In the genomic region with DNA sequence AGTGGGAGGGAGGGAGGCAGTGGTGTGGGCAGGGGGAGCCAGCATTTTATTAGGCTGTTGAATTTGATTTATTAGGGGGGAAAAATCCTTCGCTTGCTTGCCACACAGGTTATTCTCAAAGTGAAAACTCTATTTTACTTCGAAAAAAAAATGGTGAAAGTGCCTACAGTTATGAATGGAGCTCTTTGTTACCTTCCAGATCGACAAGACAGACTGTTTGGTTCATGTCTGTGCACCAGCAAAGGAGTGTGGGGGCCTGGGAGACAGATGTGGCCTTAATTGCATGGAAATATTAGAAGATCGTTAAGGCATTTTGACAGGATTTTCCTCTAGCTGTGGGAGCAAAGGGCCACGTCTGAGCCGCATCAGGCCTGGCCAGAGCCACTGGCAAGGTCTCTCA, we compare ENCODE assay signal across 17 cellular contexts. TPM values are rescaled to one million over a fixed set of nuclear protein-coding genes. Genes with fewer than 3 reads are reported as not detected.
DNase-seq lines count a peak whose midpoint lies in the region; ATAC-seq and TF ChIP-seq lines count a peak whose summit lies in the region.
"Had no signal": no experiment of that assay in that cellular context is flagged by ENCODE, and none has a peak within 500 bp of the region (broad histone marks: within the 10 kb centered on the region; RNA-seq: fewer than 3 reads in every experiment).

No MANE protein-coding gene starts in this region.

- peaks cover 71 to 99% (median 82%) of the 10 kb centered on the region in 4 donors for H3K4me1 Mint-ChIP-seq in CD4-positive, alpha-beta memory T cell
- H3K4me1 Mint-ChIP-seq in IgD-negative memory B cell (peaks cover 72 to 83% (median 76%) of the 10 kb centered on the region in 3 donors), nephron progenitor cell (peaks cover 70% of the 10 kb centered on the region), GM23338 (peaks cover 30% of the 10 kb centered on the region)
- peaks cover 83% of the 10 kb centered on the region for H3K4me1 Mint-ChIP-seq in activated naive CD8-positive, alpha-beta T cell treated with anti-CD3 and anti-CD28 coated beads, Interleukin-2, amount 50 U/mL, for 24 hours
- peaks cover 69% of the 10 kb centered on the region for H3K4me1 Mint-ChIP-seq in activated naive CD4-positive, alpha-beta T cell treated with anti-CD3 and anti-CD28 coated beads for 36 hours (ENCODE audit: low read depth)

- TF ChIP-seq CTCF in nephron progenitor cell (IDR thresholded peaks at IDR 0.05) = no peak
- TF ChIP-seq CTCF in GM23338 (conservative IDR thresholded peaks at IDR 0.05; ENCODE audit: low read depth in 2 of 2) = no peak

- no peak for DNase-seq in CD4-positive, alpha-beta memory T cell
- DNase-seq in activated naive CD8-positive, alpha-beta T cell treated with anti-CD3 and anti-CD28 coated beads, Interleukin-2, amount 50 U/mL, for 24 hours = no peak
- DNase-seq in nephron progenitor cell = no peak
- DNase-seq in GM23338 (ENCODE audit: low spot score) = no peak
- DNase-seq in activated naive CD4-positive, alpha-beta T cell treated with anti-CD3 and anti-CD28 coated beads for 36 hours = no peak
- DNase-seq: activated effector memory CD4-positive, alpha-beta T cell treated with anti-CD3 and anti-CD28 coated beads, Interleukin-2, amount 50 U/mL, for 16 hours; dermis blood vessel endothelial cell; IMR-90; NCI-H1048; NCI-H2107; Peyer's patch; SK-N-SH; substantia nigra had no signal

- peaks cover 10% of the 10 kb centered on the region; the same call in 1 of the 2 replicates for H3K9me2 ChIP-seq in GM23338 (ENCODE audit: insufficient read depth)
- H3K9me2 ChIP-seq: SK-N-SH had no signal

- no peaks in the 10 kb centered on the region for H3K36me3 ChIP-seq in CD4-positive, alpha-beta memory T cell (ENCODE audit: insufficient read depth, low read length)
- H3K36me3 ChIP-seq in GM23338 (ENCODE audit: insufficient read depth) = no peaks in the 10 kb centered on the region
- H3K36me3 ChIP-seq: Peyer's patch, right atrium auricular region had no signal

- CTCF ChIA-PET in CD4-positive, alpha-beta memory T cell (lab: Charles Lee; ENCODE audit: partially characterized antibody) = interaction anchor here (0.7 to 4.0 kb wide), 6 partner anchors 11 to 567 kb away, joined by 3 to 18 read pairs (median 4); no protein-coding TSS in a partner anchor
- CTCF ChIA-PET in activated naive CD4-positive, alpha-beta T cell treated with anti-CD3 and anti-CD28 coated beads for 36 hours (lab: Charles Lee) = interaction anchor here (1.1 to 1.2 kb wide), 2 partner anchors 15 to 18 kb away, joined by 3 to 4 read pairs; no protein-coding TSS in a partner anchor

- H2AFZ ChIP-seq in GM23338 = no peak overlapping the region

- no peak for ATAC-seq in activated naive CD8-positive, alpha-beta T cell treated with anti-CD3 and anti-CD28 coated beads, Interleukin-2, amount 50 U/mL, for 24 hours
- ATAC-seq in GM23338 = no peak
- no peak for ATAC-seq in GM21390 (IDR thresholded peaks at IDR 0.05; ENCODE audit: unreplicated experiment)
- ATAC-seq: esophagus mucosa had no signal

- intact Hi-C loops in CD4-positive, alpha-beta memory T cell (cut with micrococcal nuclease) = loop anchor here (5.0 to 10.0 kb wide), 3 partner anchors 42 to 225 kb away; no protein-coding TSS in a partner anchor
- intact Hi-C loops in activated naive CD4-positive, alpha-beta T cell treated with anti-CD3 and anti-CD28 coated beads for 36 hours (cut with micrococcal nuclease) = loop anchor here (1.0 to 10.0 kb wide), 2 partner anchors 10 to 1265 kb away; partner anchors contain the start of gene PRDM10

- H3K4me1 ChIP-seq in CD4-positive, alpha-beta memory T cell (ENCODE audit: insufficient read depth, low read length) = peaks cover 94% of the 10 kb centered on the region
- H3K4me1 ChIP-seq in GM23338 (ENCODE audit: insufficient read depth) = peaks cover 23% of the 10 kb centered on the region

- peaks cover 8 to 28% of the 10 kb centered on the region in 2 donors for H3K36me3 Mint-ChIP-seq in CD4-positive, alpha-beta memory T cell
- H3K36me3 Mint-ChIP-seq in IgD-negative memory B cell = peaks cover 13% of the 10 kb centered on the region
- peaks cover 11% of the 10 kb centered on the region for H3K36me3 Mint-ChIP-seq in activated naive CD8-positive, alpha-beta T cell treated with anti-CD3 and anti-CD28 coated beads, Interleukin-2, amount 50 U/mL, for 24 hours (ENCODE audit: low read depth)
- no peaks in the 10 kb centered on the region for H3K36me3 Mint-ChIP-seq in nephron progenitor cell (ENCODE audit: low read depth)
- H3K36me3 Mint-ChIP-seq in GM23338 (ENCODE audit: low read depth) = no peaks in the 10 kb centered on the region
- peaks cover under 1% of the 10 kb centered on the region for H3K36me3 Mint-ChIP-seq in activated naive CD4-positive, alpha-beta T cell treated with anti-CD3 and anti-CD28 coated beads for 36 hours (ENCODE audit: low read depth)

- H4K20me1 ChIP-seq in GM23338 (replicated peaks; ENCODE audit: insufficient read depth) = no peaks in the 10 kb centered on the region

- H3K9me3 Mint-ChIP-seq in CD4-positive, alpha-beta memory T cell = peaks cover 0 to 2% (median 0%) of the 10 kb centered on the region in 8 donors
- H3K9me3 Mint-ChIP-seq in IgD-negative memory B cell (no peaks in the 10 kb centered on the region), nephron progenitor cell (no peaks in the 10 kb centered on the region), GM23338 (no peaks in the 10 kb centered on the region)
- no peaks in the 10 kb centered on the region for H3K9me3 Mint-ChIP-seq in activated naive CD8-positive, alpha-beta T cell treated with anti-CD3 and anti-CD28 coated beads, Interleukin-2, amount 50 U/mL, for 24 hours
- no peaks in the 10 kb centered on the region for H3K9me3 Mint-ChIP-seq in activated naive CD4-positive, alpha-beta T cell treated with anti-CD3 and anti-CD28 coated beads for 36 hours

- peak overlapping the region; percentile 68 to 94 (median 90) for H3K27ac Mint-ChIP-seq in CD4-positive, alpha-beta memory T cell
- H3K27ac Mint-ChIP-seq in IgD-negative memory B cell = peak overlapping the region in 2 of 3 donors; percentile 90 to 95
- H3K27ac Mint-ChIP-seq in activated naive CD8-positive, alpha-beta T cell treated with anti-CD3 and anti-CD28 coated beads, Interleukin-2, amount 50 U/mL, for 24 hours = peak overlapping the region; percentile 35
- H3K27ac Mint-ChIP-seq in nephron progenitor cell = peak overlapping the region; percentile 82
- no peak overlapping the region for H3K27ac Mint-ChIP-seq in GM23338
- no peak overlapping the region for H3K27ac Mint-ChIP-seq in activated naive CD4-positive, alpha-beta T cell treated with anti-CD3 and anti-CD28 coated beads for 36 hours

- H3K27me3 Mint-ChIP-seq in CD4-positive, alpha-beta memory T cell = no peaks in the 10 kb centered on the region
- H3K27me3 Mint-ChIP-seq in IgD-negative memory B cell = no peaks in the 10 kb centered on the region
- H3K27me3 Mint-ChIP-seq in activated naive CD8-positive, alpha-beta T cell treated with anti-CD3 and anti-CD28 coated beads, Interleukin-2, amount 50 U/mL, for 24 hours = no peaks in the 10 kb centered on the region
- H3K27me3 Mint-ChIP-seq in nephron progenitor cell (ENCODE audit: low read depth, poor library complexity) = peaks cover 13% of the 10 kb centered on the region
- H3K27me3 Mint-ChIP-seq in GM23338 (ENCODE audit: insufficient read depth, low read depth, poor library complexity) = peaks cover 6% of the 10 kb centered on the region
- H3K27me3 Mint-ChIP-seq in activated naive CD4-positive, alpha-beta T cell treated with anti-CD3 and anti-CD28 coated beads for 36 hours (ENCODE audit: low read depth) = no peaks in the 10 kb centered on the region

- POLR2A ChIA-PET in CD4-positive, alpha-beta memory T cell (lab: Charles Lee; ENCODE audit: partially characterized antibody) = interaction anchor here (1.5 to 18.2 kb wide), 5 partner anchors 12 to 53 kb away, joined by 4 to 373 read pairs (median 5); partner anchors contain the start of gene FLI1

- no peaks in the 10 kb centered on the region for H3K79me2 ChIP-seq in GM23338 (replicated peaks; ENCODE audit: insufficient read depth)

- peak overlapping the region in 7 of 8 donors; percentile 21 to 82 (median 38) for H3K4me3 Mint-ChIP-seq in CD4-positive, alpha-beta memory T cell
- H3K4me3 Mint-ChIP-seq in IgD-negative memory B cell = peak overlapping the region in 3 of 4 donors; percentile 33 to 94 (median 90)
- H3K4me3 Mint-ChIP-seq in activated naive CD8-positive, alpha-beta T cell treated with anti-CD3 and anti-CD28 coated beads, Interleukin-2, amount 50 U/mL, for 24 hours = no peak overlapping the region
- no peak overlapping the region for H3K4me3 Mint-ChIP-seq in nephron progenitor cell
- no peak overlapping the region for H3K4me3 Mint-ChIP-seq in GM23338
- no peak overlapping the region for H3K4me3 Mint-ChIP-seq in activated naive CD4-positive, alpha-beta T cell treated with anti-CD3 and anti-CD28 coated beads for 36 hours

- H3K27me3 ChIP-seq in CD4-positive, alpha-beta memory T cell (ENCODE audit: insufficient read depth, low read length) = no peaks in the 10 kb centered on the region
- peaks cover 6% of the 10 kb centered on the region; the same call in 1 of the 2 replicates for H3K27me3 ChIP-seq in GM23338 (ENCODE audit: insufficient read depth)
- H3K27me3 ChIP-seq: Peyer's patch, right atrium auricular region had no signal

- no peak overlapping the region for H3K4me2 ChIP-seq in GM23338
- H3K4me2 ChIP-seq: SK-N-SH had no signal

- H3F3A ChIP-seq in GM23338 (replicated peaks; ENCODE audit: low read depth) = no peaks in the 10 kb centered on the region

- H3K4me3 ChIP-seq in CD4-positive, alpha-beta memory T cell (ENCODE audit: low read length in 2 of 2) = no peak overlapping the region
- no peak overlapping the region for H3K4me3 ChIP-seq in GM23338
- H3K4me3 ChIP-seq: Peyer's patch, right atrium auricular region had no signal

- H3K27ac ChIP-seq in CD4-positive, alpha-beta memory T cell (ENCODE audit: low read depth, low read length) = peak overlapping the region; percentile 31
- H3K27ac ChIP-seq in GM23338 (ENCODE audit: low read depth) = no peak overlapping the region
- H3K27ac ChIP-seq: right atrium auricular region had no signal

- no peaks in the 10 kb centered on the region for H3K9me3 ChIP-seq in CD4-positive, alpha-beta memory T cell (ENCODE audit: control insufficient read depth in 1 of 2, low read length in 2 of 2)
- H3K9me3 ChIP-seq: Peyer's patch, right atrium auricular region, SK-N-SH had no signal

TF ChIP-seq in GM23338, 12 proteins besides CTCF, POLR2A, EP300 and RAD21 (continues in another document):
- TF ChIP-seq CREB1 (CRISPR knock-in tag; IDR thresholded peaks at IDR 0.05; ENCODE audit: low read depth) (no peak), EZH2 (IDR thresholded peaks at IDR 0.05; ENCODE audit: low read depth, unreplicated experiment) (no peak)

RNA-seq across cellular contexts. Expression of gene FLI1, which starts 45.7 kb away (rescaled TPM):
- 100 to 1,000 TPM; 112 to 122 TPM for total RNA-seq in CD4-positive, alpha-beta memory T cell
- polyA plus RNA-seq in CD4-positive, alpha-beta memory T cell = 10 to 100 TPM; 54.6 to 93.1 TPM
- polyA plus RNA-seq in IgD-negative memory B cell = 113 TPM
- 0.12 and 0.21 TPM in 2 replicates for total RNA-seq in GM23338 (2014; rRNA removed; shearing (Covaris generic))
- 0.16 and 0.31 TPM in 2 replicates for polyA plus RNA-seq in GM23338 (2016; fragmentation: Nextera tagmentation; extraction: Ambion mirVana)
- total RNA-seq in activated naive CD4-positive, alpha-beta T cell treated with anti-CD3 and anti-CD28 coated beads for 36 hours = 10 to 100 TPM; 64.0 to 65.0 TPM

Comparison
In these comparisons a context has a peak if more than half of its experiments do, and no peak if none do; other contexts are left out.
1. H3K27ac Mint-ChIP-seq: peak in CD4-positive, alpha-beta memory T cell (7 of 7), IgD-negative memory B cell (2 of 3), activated naive CD8-positive, alpha-beta T cell treated with anti-CD3 and anti-CD28 coated beads, Interleukin-2, amount 50 U/mL, for 24 hours (single experiment) and nephron progenitor cell (single experiment); none in GM23338 (single experiment) and activated naive CD4-positive, alpha-beta T cell treated with anti-CD3 and anti-CD28 coated beads for 36 hours (single experiment).
2. H3K4me3 Mint-ChIP-seq: peak in CD4-positive, alpha-beta memory T cell (7 of 8) and IgD-negative memory B cell (3 of 4); none in activated naive CD8-positive, alpha-beta T cell treated with anti-CD3 and anti-CD28 coated beads, Interleukin-2, amount 50 U/mL, for 24 hours (single experiment), nephron progenitor cell (single experiment), GM23338 (single experiment) and activated naive CD4-positive, alpha-beta T cell treated with anti-CD3 and anti-CD28 coated beads for 36 hours (single experiment).
3. RNA of gene FLI1, which starts 45.7 kb away (total RNA-seq): 112 to 122 TPM in CD4-positive, alpha-beta memory T cell and 64.0 to 65.0 TPM in activated naive CD4-positive, alpha-beta T cell treated with anti-CD3 and anti-CD28 coated beads for 36 hours; 0.12 to 0.21 TPM in GM23338; every median in the first group is over 10 times any median in the second.